In genomic region chr3:97106652-97106989, GRCh38 we compare ENCODE assay signal across 27 cellular contexts.
DNase-seq lines count a peak whose midpoint lies in the region; ATAC-seq, FAIRE-seq and TF ChIP-seq lines count a peak whose summit lies in the region.
"Had no signal": no experiment of that assay in that cellular context is flagged by ENCODE, and none has a peak within 500 bp of the region (broad histone marks: within the 10 kb centered on the region; RNA-seq: fewer than 3 reads in every experiment).

No MANE protein-coding gene starts in this region.

- H2BK12ac ChIP-seq in H9 (ENCODE audit: insufficient read length, low read depth, low read length) = no peak overlapping the region
- no peak overlapping the region for H2BK12ac ChIP-seq in H1 (ENCODE audit: low read depth, low read length)

- H3K27ac Mint-ChIP-seq in H9 (peak overlapping the region in 2 of 3 experiments; percentile 34 to 57; a peak in 2 of 7 replicates), neural progenitor cell (no peak overlapping the region)
- H3K27ac Mint-ChIP-seq: CD14-positive monocyte; CD4-positive, alpha-beta memory T cell; CD4-positive, CD25-positive, alpha-beta regulatory T cell; CD8-positive, alpha-beta memory T cell had no signal

- H3K9ac ChIP-seq in H9 (ENCODE audit: extremely low read depth, insufficient read length, low read length) = no peak overlapping the region
- H3K9ac ChIP-seq in H1 (replicated peaks in 1 of 4; ENCODE audit: extremely low read depth in 1 of 4, low read depth in 3 of 4, low read length in 3 of 4) = no peak overlapping the region; a peak in 1 of 7 replicates
- H3K9ac ChIP-seq in iPS-20b (ENCODE audit: low read depth, low read length) = no peak overlapping the region
- H3K9ac ChIP-seq in neural progenitor cell = no peak overlapping the region
- H3K9ac ChIP-seq in MM.1S (ENCODE audit: low read length) = no peak overlapping the region
- H3K9ac ChIP-seq: BLaER1 had no signal

- H3K4me2 ChIP-seq in H9 (ENCODE audit: insufficient read depth, insufficient read length, low read length) (no peak overlapping the region), H1 (ENCODE audit: insufficient read depth in 1 of 2, low read depth in 2 of 2, low read length in 2 of 2) (peak overlapping the region; percentile 42 to 69; a peak in 3 of 4 replicates), neural progenitor cell (no peak overlapping the region), MM.1S (ENCODE audit: low read depth, low read length) (no peak overlapping the region)
- H3K4me2 ChIP-seq: BLaER1 had no signal

- no peaks in the 10 kb centered on the region for H3K36me3 Mint-ChIP-seq in H9 (ENCODE audit: insufficient read depth in 1 of 3, low read depth in 3 of 3)
- H3K36me3 Mint-ChIP-seq in neural progenitor cell = no peaks in the 10 kb centered on the region
- H3K36me3 Mint-ChIP-seq: CD14-positive monocyte; CD4-positive, alpha-beta memory T cell; CD4-positive, CD25-positive, alpha-beta regulatory T cell; CD8-positive, alpha-beta memory T cell had no signal

- WGBS in H9 (ENCODE audit: extremely low coverage, insufficient read length, low lambda C conversion rate) = no CpG with 5 or more reads among the region's 4 CpGs
- 66% methylated on average over 4 of the region's 4 CpGs; no CpG with 5 or more reads in 1 of the 2 experiments for WGBS in H1 (ENCODE audit: extremely low coverage in 1 of 2, insufficient coverage in 1 of 2, insufficient read length in 1 of 2, insufficient replicate concordance in 2 of 2, low coverage in 1 of 2, low lambda C conversion rate in 2 of 2, missing lambda C conversion rate in 1 of 2), 2 experiments

- H3K9me3 Mint-ChIP-seq in H9 = no peaks in the 10 kb centered on the region
- no peaks in the 10 kb centered on the region for H3K9me3 Mint-ChIP-seq in neural progenitor cell

- no peaks in the 10 kb centered on the region for H3F3A ChIP-seq in neural progenitor cell (ENCODE audit: low read depth)
- no peaks in the 10 kb centered on the region for H3F3A ChIP-seq in MM.1S (ENCODE audit: insufficient read depth, low read length)

- H2AK5ac ChIP-seq in H9 (ENCODE audit: insufficient read length, low read length) (no peak overlapping the region), H1 (ENCODE audit: low read depth, low read length) (no peak overlapping the region)

- no peak overlapping the region for H4K91ac ChIP-seq in H9 (ENCODE audit: insufficient read length, low read depth, low read length)
- H4K91ac ChIP-seq in H1 (replicated peaks; ENCODE audit: insufficient read length, low read length) = no peak overlapping the region

- H3K27me3 Mint-ChIP-seq in H9 (ENCODE audit: low read depth) = no peaks in the 10 kb centered on the region
- no peaks in the 10 kb centered on the region for H3K27me3 Mint-ChIP-seq in neural progenitor cell (ENCODE audit: insufficient read depth, low read depth)
- H3K27me3 Mint-ChIP-seq: CD4-positive, alpha-beta memory T cell; CD4-positive, CD25-positive, alpha-beta regulatory T cell had no signal

- H2BK5ac ChIP-seq in H9 (ENCODE audit: insufficient read length, low read length) (no peak overlapping the region), H1 (ENCODE audit: low read depth, low read length) (no peak overlapping the region; the same call in 1 of the 2 replicates)

- H2AFZ ChIP-seq in H9 (ENCODE audit: low read length) = no peak overlapping the region
- peak overlapping the region; percentile 60; the same call in 1 of the 2 replicates for H2AFZ ChIP-seq in H1 (ENCODE audit: low read length)
- peak overlapping the region; percentile 28 for H2AFZ ChIP-seq in neural progenitor cell (replicated peaks)
- no peak overlapping the region for H2AFZ ChIP-seq in MM.1S (ENCODE audit: low read length)

- no peak overlapping the region for H3K56ac ChIP-seq in H9 (ENCODE audit: insufficient read length, low read depth, low read length)
- no peak overlapping the region for H3K56ac ChIP-seq in H1 (replicated peaks; ENCODE audit: insufficient read length, low read depth, low read length)

- no peaks in the 10 kb centered on the region for H3K36me3 ChIP-seq in H1 (ENCODE audit: control insufficient read depth in 2 of 4, insufficient read depth in 4 of 4, low read length in 3 of 4)
- no peaks in the 10 kb centered on the region for H3K36me3 ChIP-seq in iPS-20b (ENCODE audit: insufficient read depth, low read depth, low read length)
- H3K36me3 ChIP-seq in neural progenitor cell = no peaks in the 10 kb centered on the region
- no peaks in the 10 kb centered on the region for H3K36me3 ChIP-seq in MM.1S (replicated peaks; ENCODE audit: insufficient read depth, low read length)
- H3K36me3 ChIP-seq: BE2C, BLaER1 had no signal

- no peak for ATAC-seq in HG03159 (IDR thresholded peaks at IDR 0.05; ENCODE audit: unreplicated experiment)
- ATAC-seq: GM12878 had no signal

- DNase-seq in H9 = no peak
- DNase-seq in H1 (ENCODE audit: low read depth in 1 of 2, low spot score in 2 of 2) = no peak
- DNase-seq in neural progenitor cell (ENCODE audit: low spot score) = no peak
- DNase-seq in GM19238 (ENCODE audit: insufficient read length, low spot score) = no peak
- DNase-seq in MM.1S = no peak
- DNase-seq in GM12891 (ENCODE audit: insufficient read length, low spot score) = no peak
- DNase-seq: 8988T; ACHN; BE2C; C1 segment of cervical spinal cord; CD4-positive, alpha-beta memory T cell; CD4-positive, CD25-positive, alpha-beta regulatory T cell; CD8-positive, alpha-beta memory T cell; COR-L47; DMS 273 treated with DMSO at 0.1 percent for 48 hours; DMS153; DMS53; DMS79; DND-41; EL; GDM1 had no signal

- TF ChIP-seq POLR2A in H1 (IDR thresholded peaks at IDR 0.05; ENCODE audit: control extremely low read depth in 1 of 2, low read depth in 2 of 2, low read length in 2 of 2) (no peak), GM12891 (IDR thresholded peaks at IDR 0.05; ENCODE audit: low read depth, low read length) (no peak)

- no peaks in the 10 kb centered on the region for H3K9me2 ChIP-seq in MM.1S (replicated peaks; ENCODE audit: insufficient read depth, low read length)

- peaks cover 10 to 12% of the 10 kb centered on the region in 2 experiments for H3K4me1 Mint-ChIP-seq in H9
- no peaks in the 10 kb centered on the region for H3K4me1 Mint-ChIP-seq in neural progenitor cell
- H3K4me1 Mint-ChIP-seq: CD14-positive monocyte; CD4-positive, alpha-beta memory T cell; CD4-positive, CD25-positive, alpha-beta regulatory T cell; CD8-positive, alpha-beta memory T cell had no signal

- CTCF ChIA-PET in H1 (lab: Charles Lee; ENCODE audit: partially characterized antibody) = interaction anchor here (1.3 to 1.7 kb wide), 2 partner anchors 32 to 652 kb away, joined by 3 to 5 read pairs; no protein-coding TSS in a partner anchor

- no peak overlapping the region for H3K27ac ChIP-seq in H9 (ENCODE audit: insufficient read length, low read depth, low read length)
- H3K27ac ChIP-seq in H1 (ENCODE audit: low read depth, low read length) = no peak overlapping the region
- H3K27ac ChIP-seq in iPS-20b (ENCODE audit: low read length) = no peak overlapping the region
- H3K27ac ChIP-seq in neural progenitor cell = no peak overlapping the region
- no peak overlapping the region for H3K27ac ChIP-seq in MM.1S (ENCODE audit: low read length)
- H3K27ac ChIP-seq: BLaER1 had no signal

- H3K4me1 ChIP-seq in H9 (ENCODE audit: insufficient read depth, low read length) = no peaks in the 10 kb centered on the region; the same call in 1 of the 2 replicates
- H3K4me1 ChIP-seq in H1 (replicated peaks in 1 of 4; ENCODE audit: control insufficient read depth in 3 of 4, insufficient read depth in 4 of 4, low read length in 3 of 4) = peaks cover 0 to 6% (median 2%) of the 10 kb centered on the region in 4 experiments; a peak in 3 of 7 replicates
- peaks cover 9% of the 10 kb centered on the region; the same call in 1 of the 2 replicates for H3K4me1 ChIP-seq in iPS-20b (ENCODE audit: insufficient read depth, low read length)
- H3K4me1 ChIP-seq in neural progenitor cell = no peaks in the 10 kb centered on the region
- H3K4me1 ChIP-seq in MM.1S (ENCODE audit: low read length) = no peaks in the 10 kb centered on the region
- H3K4me1 ChIP-seq: BE2C, BLaER1 had no signal

- no peak overlapping the region for H4K5ac ChIP-seq in H9 (ENCODE audit: insufficient read length, low read depth, low read length)
- H4K5ac ChIP-seq in H1 (ENCODE audit: insufficient read length, low read depth, low read length) = no peak overlapping the region

- no peak overlapping the region for H3T11ph ChIP-seq in H9 (ENCODE audit: low read length)

- H4K8ac ChIP-seq in H9 (replicated peaks; ENCODE audit: insufficient read length, low read depth, low read length) (no peak overlapping the region), H1 (ENCODE audit: extremely low read depth, insufficient read depth, low read length) (no peak overlapping the region)

- H3K79me2 ChIP-seq in H9 (ENCODE audit: insufficient read depth, low read length) = no peaks in the 10 kb centered on the region
- no peaks in the 10 kb centered on the region for H3K79me2 ChIP-seq in H1 (ENCODE audit: control insufficient read depth in 1 of 2, insufficient read depth in 2 of 2, low read length in 2 of 2)
- H3K79me2 ChIP-seq in neural progenitor cell (ENCODE audit: low read depth) = no peaks in the 10 kb centered on the region
- no peaks in the 10 kb centered on the region for H3K79me2 ChIP-seq in MM.1S (ENCODE audit: low read length)

- H3K27me3 ChIP-seq in H9 (ENCODE audit: insufficient read depth, low read length) (no peaks in the 10 kb centered on the region), H1 (replicated peaks in 1 of 4; ENCODE audit: control insufficient read depth in 3 of 4, extremely low read depth in 1 of 4, insufficient read depth in 3 of 4, low read length in 3 of 4) (no peaks in the 10 kb centered on the region), iPS-20b (ENCODE audit: insufficient read depth, low read length) (no peaks in the 10 kb centered on the region), neural progenitor cell (no peaks in the 10 kb centered on the region), MM.1S (replicated peaks; ENCODE audit: insufficient read depth, low read length) (no peaks in the 10 kb centered on the region)
- H3K27me3 ChIP-seq: BE2C, BLaER1 had no signal

- H3K79me1 ChIP-seq in H9 (ENCODE audit: insufficient read depth, low read depth, low read length, poor library complexity, severe bottlenecking) (no peaks in the 10 kb centered on the region), H1 (ENCODE audit: low read depth, low read length) (no peaks in the 10 kb centered on the region)

- no peak overlapping the region for H3K23ac ChIP-seq in H9 (ENCODE audit: insufficient read length, low read depth, low read length)
- H3K23ac ChIP-seq in H1 (ENCODE audit: insufficient read length) = no peak overlapping the region

- H3K14ac ChIP-seq in H9 (ENCODE audit: insufficient read depth, low read length) = no peak overlapping the region
- no peak overlapping the region for H3K14ac ChIP-seq in H1 (ENCODE audit: insufficient read length)

- H3K4ac ChIP-seq in H9 (ENCODE audit: low read depth, low read length) = no peak overlapping the region
- H3K4ac ChIP-seq in H1 (replicated peaks; ENCODE audit: insufficient read length, low read depth, low read length) = no peak overlapping the region

- H2BK20ac ChIP-seq in H9 (ENCODE audit: low read depth, low read length, poor library complexity, severe bottlenecking) = no peak overlapping the region
- no peak overlapping the region for H2BK20ac ChIP-seq in H1 (ENCODE audit: low read length)

- FAIRE-seq in H1 (lab: Jason Lieb, UNC) (no peak), GM12891 (lab: Jason Lieb, UNC) (no peak)
- FAIRE-seq: A204.1, GM12878 had no signal

- peak overlapping the region in 1 of 2 experiments; percentile 30; a peak in 1 of 5 replicates for H3K4me3 Mint-ChIP-seq in H9
- no peak overlapping the region for H3K4me3 Mint-ChIP-seq in neural progenitor cell
- H3K4me3 Mint-ChIP-seq: CD14-positive monocyte; CD4-positive, alpha-beta memory T cell; CD4-positive, CD25-positive, alpha-beta regulatory T cell; CD8-positive, alpha-beta memory T cell had no signal

- no peaks in the 10 kb centered on the region for H3K9me3 ChIP-seq in H9 (ENCODE audit: control insufficient read depth, low read depth, low read length)
- H3K9me3 ChIP-seq in H1 (ENCODE audit: insufficient read depth in 2 of 2, low read depth in 1 of 2, low read length in 1 of 2) = no peaks in the 10 kb centered on the region
- H3K9me3 ChIP-seq in iPS-20b (ENCODE audit: insufficient read depth, low read depth, low read length) = no peaks in the 10 kb centered on the region
- H3K9me3 ChIP-seq in neural progenitor cell (ENCODE audit: low read depth) = no peaks in the 10 kb centered on the region
- H3K9me3 ChIP-seq in MM.1S (replicated peaks; ENCODE audit: insufficient read depth, low read length) = no peaks in the 10 kb centered on the region
- H3K9me3 ChIP-seq: BE2C, BLaER1 had no signal

- no peak for TF ChIP-seq CTCF in H9 (conservative IDR thresholded peaks at IDR 0.05)
- TF ChIP-seq CTCF in H1 (IDR thresholded peaks at IDR 0.05; ENCODE audit: control extremely low read depth in 1 of 3, insufficient read depth in 1 of 3, low read depth in 1 of 3, low read length in 3 of 3) = no peak
- TF ChIP-seq CTCF in neural progenitor cell (IDR thresholded peaks at IDR 0.05) = no peak
- TF ChIP-seq CTCF in MM.1S (IDR thresholded peaks at IDR 0.05; ENCODE audit: low read length) = no peak

- TF ChIP-seq RAD21 in H1 (IDR thresholded peaks at IDR 0.05 in 1 of 2, conservative IDR thresholded peaks at IDR 0.05 in 1 of 2; ENCODE audit: low read depth in 2 of 2, low read length in 2 of 2) = peak in 1 of 2 experiments; percentile 8; a peak in 3 of 4 replicates

- H3K4me3 ChIP-seq in H1 (ENCODE audit: extremely low read depth in 1 of 4, insufficient read depth in 2 of 4, low read depth in 3 of 4, low read length in 4 of 4) = peak overlapping the region in 1 of 4 experiments; percentile 4; a peak in 1 of 8 replicates
- peak overlapping the region; percentile 8; the same call in 1 of the 2 replicates for H3K4me3 ChIP-seq in iPS-20b (ENCODE audit: low read length)
- no peak overlapping the region for H3K4me3 ChIP-seq in neural progenitor cell
- no peak overlapping the region for H3K4me3 ChIP-seq in MM.1S (ENCODE audit: low read length)
- H3K4me3 ChIP-seq: BLaER1, GM12878 had no signal

- POLR2A ChIA-PET in H1 (lab: Charles Lee; ENCODE audit: partially characterized antibody) = no interaction called here

- H2BK15ac ChIP-seq in H9 (ENCODE audit: low read depth, low read length) (no peak overlapping the region), H1 (ENCODE audit: low read length) (no peak overlapping the region; the same call in 1 of the 2 replicates)

- no peak for TF ChIP-seq EP300 in H1 (IDR thresholded peaks at IDR 0.05; ENCODE audit: borderline replicate concordance in 1 of 2, low read depth in 2 of 2, low read length in 2 of 2)

- H3K18ac ChIP-seq in H9 (ENCODE audit: insufficient read length, low read depth, low read length) (no peak overlapping the region), H1 (ENCODE audit: extremely low read depth, low read length) (no peak overlapping the region)

- no peaks in the 10 kb centered on the region for H3K23me2 ChIP-seq in H9 (ENCODE audit: insufficient read length, low read depth, low read length, poor library complexity, severe bottlenecking)
- H3K23me2 ChIP-seq in H1 (ENCODE audit: low read depth, low read length) = no peaks in the 10 kb centered on the region

- H2BK120ac ChIP-seq in H9 (ENCODE audit: low read depth, low read length, poor library complexity, severe bottlenecking) (no peak overlapping the region), H1 (replicated peaks; ENCODE audit: low read depth, low read length) (no peak overlapping the region)

- no peaks in the 10 kb centered on the region for H4K20me1 ChIP-seq in H9 (ENCODE audit: control insufficient read depth, insufficient read depth, insufficient read length)
- no peaks in the 10 kb centered on the region for H4K20me1 ChIP-seq in H1 (replicated peaks in 1 of 2; ENCODE audit: control insufficient read depth in 1 of 2, insufficient read depth in 2 of 2, low read length in 2 of 2)
- H4K20me1 ChIP-seq in neural progenitor cell (ENCODE audit: low read depth) = no peaks in the 10 kb centered on the region
- H4K20me1 ChIP-seq in MM.1S (ENCODE audit: insufficient read depth, low read length) = no peaks in the 10 kb centered on the region
- H4K20me1 ChIP-seq: BLaER1 had no signal

Comparison
In these comparisons a context has a peak if more than half of its experiments do, and no peak if none do; other contexts are left out.
1. H2AFZ ChIP-seq: peak in H1 (single experiment) and neural progenitor cell (single experiment); none in H9 (single experiment) and MM.1S (single experiment).
2. H3K4me2 ChIP-seq: peak in H1 (2 of 2); none in H9 (single experiment), neural progenitor cell (single experiment) and MM.1S (single experiment).